ENCODE assay signal across 8 cellular contexts in genomic region chr1:108661030-108661609, GRCh38. TPM values are rescaled to one million over a fixed set of nuclear protein-coding genes. Genes with fewer than 3 reads are reported as not detected.
DNase-seq lines count a peak whose midpoint lies in the region; ATAC-seq and TF ChIP-seq lines count a peak whose summit lies in the region.

TSS of gene HENMT1 (minus strand) at chr1:108661093. CDS start at chr1:108659884, 1,209 bp downstream.

- CTCF ChIA-PET in activated CD8-positive, alpha-beta T cell treated with anti-CD3 and anti-CD28 coated beads, Interleukin-2, amount 10 ng/mL, durations not matched to agents 7 days and 5 days (lab: Charles Lee), result interaction anchor here (1.1 to 5.5 kb wide), 8 partner anchors 11 to 451 kb away, joined by 3 to 52 read pairs (median 6); partner anchors contain the start of genes EEIG2 and PRPF38B

- H3K36me3 ChIP-seq in endocrine pancreas (ENCODE audit: control insufficient read depth, insufficient read depth, low read length), result no peaks in the 10 kb centered on the region

- POLR2A ChIA-PET in activated CD8-positive, alpha-beta T cell treated with anti-CD3 and anti-CD28 coated beads, Interleukin-2, amount 10 ng/mL, durations not matched to agents 7 days and 5 days (lab: Charles Lee), result interaction anchor here (0.5 to 5.2 kb wide), 23 partner anchors 10 to 874 kb away, joined by 3 to 155 read pairs (median 4); partner anchors contain the start of genes EEIG2 and PRPF38B

- no peak for TF ChIP-seq CTCF in HFF-Myc (IDR thresholded peaks at IDR 0.05; ENCODE audit: low read depth, low read length, missing control alignments)
- no peak for TF ChIP-seq CTCF in mesothelial cell of epicardium (IDR thresholded peaks at IDR 0.05; ENCODE audit: unreplicated experiment)

- H3K36me3 Mint-ChIP-seq in activated CD8-positive, alpha-beta T cell treated with anti-CD3 and anti-CD28 coated beads, Interleukin-2, amount 10 ng/mL, durations not matched to agents 7 days and 5 days (ENCODE audit: low read depth), result peaks cover 32% of the 10 kb centered on the region
- H3K36me3 Mint-ChIP-seq in mesothelial cell of epicardium, result no peaks in the 10 kb centered on the region

- H3K4me3 Mint-ChIP-seq in activated CD8-positive, alpha-beta T cell treated with anti-CD3 and anti-CD28 coated beads, Interleukin-2, amount 10 ng/mL, durations not matched to agents 7 days and 5 days, result peak within 1 kb of the TSS; percentile 85
- peak within 1 kb of the TSS; percentile 64 for H3K4me3 Mint-ChIP-seq in mesothelial cell of epicardium

- H3K9me3 ChIP-seq in endocrine pancreas (ENCODE audit: control insufficient read depth, low read length), result no peaks in the 10 kb centered on the region

- H3K9ac ChIP-seq in endocrine pancreas (ENCODE audit: control insufficient read depth, insufficient read depth, low read length), result peak within 1 kb of the TSS; percentile 75

- peak within 1 kb of the TSS; percentile 44 for H3K4me3 ChIP-seq in HFF-Myc (replicated peaks; ENCODE audit: low read depth, low read length)
- H3K4me3 ChIP-seq in endocrine pancreas (ENCODE audit: control insufficient read depth, insufficient read depth, low read length), result no peak within 1 kb of the TSS

- ATAC-seq in activated CD8-positive, alpha-beta T cell treated with anti-CD3 and anti-CD28 coated beads, Interleukin-2, amount 10 ng/mL, durations not matched to agents 7 days and 5 days, result peak; percentile 86

- H3K9me3 Mint-ChIP-seq in activated CD8-positive, alpha-beta T cell treated with anti-CD3 and anti-CD28 coated beads, Interleukin-2, amount 10 ng/mL, durations not matched to agents 7 days and 5 days (ENCODE audit: insufficient read depth), result no peaks in the 10 kb centered on the region
- no peaks in the 10 kb centered on the region for H3K9me3 Mint-ChIP-seq in mesothelial cell of epicardium

- peaks cover 51% of the 10 kb centered on the region for H3K4me1 Mint-ChIP-seq in activated CD8-positive, alpha-beta T cell treated with anti-CD3 and anti-CD28 coated beads, Interleukin-2, amount 10 ng/mL, durations not matched to agents 7 days and 5 days (ENCODE audit: low read depth)
- H3K4me1 Mint-ChIP-seq in mesothelial cell of epicardium, result peaks cover 6% of the 10 kb centered on the region

- DNase-seq in GM04504 (ENCODE audit: low read depth) (peak; percentile 28), HFF-Myc (ENCODE audit: extremely low read depth, low read depth) (peak; percentile 10), NCI-H128 (lab: John Stamatoyannopoulos, UW; ENCODE audit: unreplicated experiment) (peak; percentile 58), mesothelial cell of epicardium (ENCODE audit: low spot score in 2 of 2, unreplicated experiment in 2 of 2) (peak; percentile 31 to 67), DMS153 treated with DMSO at 0.1 percent for 48 hours (lab: John Stamatoyannopoulos, UW; ENCODE audit: unreplicated experiment) (no peak)
- DNase-seq in activated CD8-positive, alpha-beta T cell treated with anti-CD3 and anti-CD28 coated beads, Interleukin-2, amount 10 ng/mL, durations not matched to agents 7 days and 5 days, result peak; percentile 84
- DNase-seq in stimulated activated CD8-positive, alpha-beta memory T cell treated with anti-CD3 and anti-CD28 coated beads, Interleukin-15, amount 100 ng/mL, for 4 hours (ENCODE audit: low read depth in 2 of 2), result peak; percentile 47 to 65

- no peaks in the 10 kb centered on the region for H3K4me1 ChIP-seq in endocrine pancreas (ENCODE audit: control insufficient read depth, insufficient read depth, low read length)

- no peaks in the 10 kb centered on the region for H3K27me3 Mint-ChIP-seq in activated CD8-positive, alpha-beta T cell treated with anti-CD3 and anti-CD28 coated beads, Interleukin-2, amount 10 ng/mL, durations not matched to agents 7 days and 5 days (ENCODE audit: low read depth)
- no peaks in the 10 kb centered on the region for H3K27me3 Mint-ChIP-seq in mesothelial cell of epicardium (ENCODE audit: low read depth)

- H3K27me3 ChIP-seq in endocrine pancreas (ENCODE audit: control insufficient read depth, insufficient read depth, low read length), result no peaks in the 10 kb centered on the region

- peak within 1 kb of the TSS; percentile 97 for H3K27ac Mint-ChIP-seq in activated CD8-positive, alpha-beta T cell treated with anti-CD3 and anti-CD28 coated beads, Interleukin-2, amount 10 ng/mL, durations not matched to agents 7 days and 5 days
- H3K27ac Mint-ChIP-seq in mesothelial cell of epicardium, result peak within 1 kb of the TSS; percentile 79

RNA-seq across cellular contexts. Expression of gene HENMT1, which starts in this region (rescaled TPM):
- total RNA-seq in activated CD8-positive, alpha-beta T cell treated with anti-CD3 and anti-CD28 coated beads, Interleukin-2, amount 10 ng/mL, durations not matched to agents 7 days and 5 days, result 10 to 100 TPM; 38.7 to 40.5 TPM
- 6.7 to 8.5 TPM (median 6.7 TPM) in 3 replicates for total RNA-seq in mesothelial cell of epicardium
